In genomic region chr3:31055757-31056156, GRCh38 we compare ENCODE assay signal across 17 cellular contexts.
DNase-seq lines count a peak whose midpoint lies in the region; FAIRE-seq and TF ChIP-seq lines count a peak whose summit lies in the region.
"Had no signal": no experiment of that assay in that cellular context is flagged by ENCODE, and none has a peak within 500 bp of the region (broad histone marks: within the 10 kb centered on the region; RNA-seq: fewer than 3 reads in every experiment).

No MANE protein-coding gene starts in this region.

- no peak for TF ChIP-seq CTCF in OCI-LY7 (conservative IDR thresholded peaks at IDR 0.05; ENCODE audit: low read length)
- no peak for TF ChIP-seq CTCF in nephron progenitor cell (IDR thresholded peaks at IDR 0.05)

- peaks cover 54% of the 10 kb centered on the region for H3K9me3 Mint-ChIP-seq in nephron progenitor cell

- no peaks in the 10 kb centered on the region for H4K20me1 ChIP-seq in OCI-LY7 (ENCODE audit: insufficient read depth, low read length)

- H3K4me3 ChIP-seq in Jurkat, Clone E6-1 (ENCODE audit: low read length), result no peak overlapping the region
- no peak overlapping the region for H3K4me3 ChIP-seq in OCI-LY7 (ENCODE audit: low read depth, low read length, poor library complexity, severe bottlenecking)

- H3K27ac Mint-ChIP-seq in nephron progenitor cell, result peak overlapping the region; percentile 16
- H3K27ac Mint-ChIP-seq: CD4-positive, CD25-positive, alpha-beta regulatory T cell; CD8-positive, alpha-beta T cell had no signal

- H2AFZ ChIP-seq in OCI-LY7 (ENCODE audit: low read length), result no peak overlapping the region

- CTCF ChIA-PET in OCI-LY7 (lab: Charles Lee; ENCODE audit: unreplicated experiment), result no interaction called here

- H3K9me2 ChIP-seq in OCI-LY7 (ENCODE audit: insufficient read depth, low read length), result no peaks in the 10 kb centered on the region

- H3K79me2 ChIP-seq in OCI-LY7 (ENCODE audit: insufficient read depth, low read depth, low read length), result no peaks in the 10 kb centered on the region

- no peak overlapping the region for H3K27ac ChIP-seq in OCI-LY7 (ENCODE audit: low read depth, low read length, poor library complexity, severe bottlenecking)

- H3K4me1 ChIP-seq in OCI-LY7 (ENCODE audit: insufficient read depth, low read length, poor library complexity, severe bottlenecking), result no peaks in the 10 kb centered on the region
- H3K4me1 ChIP-seq: Caco-2 had no signal

- no peaks in the 10 kb centered on the region for H3K4me1 Mint-ChIP-seq in nephron progenitor cell
- H3K4me1 Mint-ChIP-seq: CD4-positive, CD25-positive, alpha-beta regulatory T cell had no signal

- peaks cover 15% of the 10 kb centered on the region for H3K36me3 Mint-ChIP-seq in nephron progenitor cell (ENCODE audit: low read depth)
- H3K36me3 Mint-ChIP-seq: CD4-positive, CD25-positive, alpha-beta regulatory T cell; CD8-positive, alpha-beta T cell had no signal

- no peak overlapping the region for H3K4me2 ChIP-seq in OCI-LY7 (ENCODE audit: low read length)

- H3K9me3 ChIP-seq in OCI-LY7 (ENCODE audit: low read length), result no peaks in the 10 kb centered on the region

- peak; percentile 97 for DNase-seq in Jurkat, Clone E6-1 (ENCODE audit: low read depth, low spot score)
- DNase-seq in OCI-LY7 (ENCODE audit: low spot score) (peak; percentile 13), nephron progenitor cell (no peak), GM19239 (ENCODE audit: insufficient read length, low spot score) (no peak)
- DNase-seq in stimulated activated CD4-positive, alpha-beta T cell treated with anti-CD3 and anti-CD28 coated beads, Interleukin-12 subunit alpha, Interleukin-12 subunit beta, amount 100 ng/mL, for 4 hours, result no peak
- no peak for DNase-seq in stimulated activated CD4-positive, alpha-beta T cell treated with anti-CD3 and anti-CD28 coated beads, Interleukin-2, amount 100 ng/mL, for 24 hours
- DNase-seq: C1 segment of cervical spinal cord; Caco-2; CD4-positive, CD25-positive, alpha-beta regulatory T cell; CD8-positive, alpha-beta T cell; DMS79; GF-D8; GOT3; H7; HCEC 1CT had no signal

- intact Hi-C loops in OCI-LY7 (cut with micrococcal nuclease; ENCODE audit: unreplicated experiment), result no loop called here

- POLR2A ChIA-PET in OCI-LY7 (lab: Charles Lee), result no interaction called here

- no peak overlapping the region for H3K4me3 Mint-ChIP-seq in nephron progenitor cell
- H3K4me3 Mint-ChIP-seq: CD4-positive, CD25-positive, alpha-beta regulatory T cell; CD8-positive, alpha-beta T cell had no signal

- BruUV-seq in OCI-LY7 (replicated peaks; lab: Mats Ljungman, UMichigan), result no TSS peak

- FAIRE-seq in GM19239 (lab: Jason Lieb, UNC), result no peak
- FAIRE-seq: GM12891, GM18507 had no signal

- H3K36me3 ChIP-seq in OCI-LY7 (ENCODE audit: insufficient read depth, low read length), result no peaks in the 10 kb centered on the region

- no peaks in the 10 kb centered on the region for H3K27me3 Mint-ChIP-seq in nephron progenitor cell (ENCODE audit: low read depth, poor library complexity)
- H3K27me3 Mint-ChIP-seq: CD4-positive, CD25-positive, alpha-beta regulatory T cell had no signal

Comparison
In these comparisons a context has a peak if more than half of its experiments do, and no peak if none do; other contexts are left out.
1. DNase-seq: peak in Jurkat, Clone E6-1 (single experiment) and OCI-LY7 (single experiment); none in nephron progenitor cell (single experiment), stimulated activated CD4-positive, alpha-beta T cell treated with anti-CD3 and anti-CD28 coated beads, Interleukin-12 subunit alpha, Interleukin-12 subunit beta, amount 100 ng/mL, for 4 hours (single experiment), stimulated activated CD4-positive, alpha-beta T cell treated with anti-CD3 and anti-CD28 coated beads, Interleukin-2, amount 100 ng/mL, for 24 hours (0 of 2) and GM19239 (single experiment).